ENCODE assay signal across 8 cellular contexts in the genomic region with DNA sequence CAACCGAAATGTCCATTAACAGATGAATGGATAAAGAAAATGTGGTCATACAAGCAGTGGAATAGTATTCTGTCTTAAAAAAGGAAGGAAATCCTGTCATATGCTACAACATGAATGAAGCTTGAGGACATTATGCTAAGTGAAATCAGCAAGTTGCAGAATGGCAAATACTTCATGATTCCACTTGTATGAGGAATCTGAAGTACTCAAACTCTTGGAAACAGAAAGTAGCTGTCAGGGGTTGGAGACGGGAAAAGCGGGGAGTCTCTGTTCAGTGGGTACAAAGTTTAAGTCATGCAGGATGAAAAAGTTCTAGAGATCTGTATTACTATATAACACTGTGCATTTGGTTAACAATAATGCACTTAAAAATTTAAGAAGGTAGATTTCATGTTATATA.
"Had no signal": no experiment of that assay in that cellular context is flagged by ENCODE, and none has a peak within 500 bp of the region (broad histone marks: within the 10 kb centered on the region; RNA-seq: fewer than 3 reads in every experiment).

No MANE protein-coding gene starts in this region.

- H3K4me3 Mint-ChIP-seq: IgD-negative memory B cell had no signal

- ATAC-seq: HCT116 had no signal

- H3K4me1 ChIP-seq: HAP-1 had no signal

- H3K4me3 ChIP-seq: GM23248, HAP-1 had no signal

- H3K27ac ChIP-seq: GM23248, HL-60 had no signal

- DNase-seq: GM23248, GOT3, H7, KBM-7 had no signal

- H3K4me1 Mint-ChIP-seq: IgD-negative memory B cell had no signal

- H3K27ac Mint-ChIP-seq: IgD-negative memory B cell had no signal

- H3K9me3 ChIP-seq: HAP-1 had no signal

- H2AFZ ChIP-seq: GM23248 had no signal

- H3K36me3 ChIP-seq: HAP-1 had no signal

- H3K36me3 Mint-ChIP-seq: IgD-negative memory B cell had no signal
